25 cellular contexts compared by ENCODE assay signal in the genomic region with DNA sequence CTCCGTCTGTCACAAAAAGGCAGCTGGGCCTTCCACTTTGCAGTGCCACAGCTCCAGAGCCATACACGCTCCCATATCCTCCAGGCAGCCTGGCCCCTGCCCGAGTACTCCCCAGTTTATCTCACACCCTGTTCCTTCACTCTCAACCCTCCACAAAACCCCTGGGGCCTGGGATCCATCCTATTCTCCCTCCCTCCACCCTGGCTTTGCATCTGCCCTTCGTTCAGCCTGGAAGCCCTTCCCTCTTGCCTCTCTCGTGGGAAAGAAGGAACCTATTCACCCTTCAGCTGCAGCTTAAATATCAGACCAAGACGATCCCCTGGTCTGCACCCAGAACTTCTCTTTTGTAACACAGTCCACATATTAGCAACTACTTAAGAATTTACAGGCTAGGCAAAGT. TPM values are rescaled to one million over a fixed set of nuclear protein-coding genes. Genes with fewer than 3 reads are reported as not detected.
DNase-seq lines count a peak whose midpoint lies in the region; ATAC-seq and TF ChIP-seq lines count a peak whose summit lies in the region.
"Had no signal": no experiment of that assay in that cellular context is flagged by ENCODE, and none has a peak within 500 bp of the region (broad histone marks: within the 10 kb centered on the region; RNA-seq: fewer than 3 reads in every experiment).

No MANE protein-coding gene starts in this region.

- peaks cover 10 to 28% (median 12%) of the 10 kb centered on the region in 5 experiments for H3K9me3 Mint-ChIP-seq in brain
- H3K9me3 Mint-ChIP-seq: activated CD8-positive, alpha-beta T cell treated with anti-CD3 and anti-CD28 coated beads for 36 hours; activated T-helper 1 cell treated with anti-CD3 and anti-CD28 coated beads, Interleukin-12 subunit alpha, Interleukin-12 subunit beta, Interleukin-2, Interleukin-4 antibody, amounts not matched to agents 30 ng/mL and 10 ng/mL and 1 ng/mL, durations not matched to agents 14 hours and 24 hours and 36 hours; effector memory CD8-positive, alpha-beta T cell had no signal

- BruUV-seq in IMR-90 (replicated peaks; lab: Mats Ljungman, UMichigan), result no TSS peak

- peak overlapping the region; percentile 70; the same call in 1 of the 2 replicates for H2BK120ac ChIP-seq in IMR-90 (ENCODE audit: low read depth, low read length)

- H3K14ac ChIP-seq in IMR-90 (replicated peaks; ENCODE audit: low read depth, low read length), result 0 out of 2 replicates have a peak overlapping the region, but pooled peaks have one; percentile 52

- TF ChIP-seq POLR2A in IMR-90 (IDR thresholded peaks at IDR 0.05; ENCODE audit: low read depth, low read length), result no peak

- H3K27me3 Mint-ChIP-seq in brain, result peaks cover 7% of the 10 kb centered on the region

- H3K27me3 ChIP-seq in IMR-90 (ENCODE audit: control insufficient read depth, insufficient read depth, low read length) (no peaks in the 10 kb centered on the region; the same call in 1 of the 2 replicates), skeletal muscle tissue (ENCODE audit: control insufficient read depth in 3 of 3, insufficient read depth in 3 of 3, low read length in 3 of 3) (peaks cover 0 to 19% (median 10%) of the 10 kb centered on the region in 3 donors), H7 (ENCODE audit: control insufficient read depth, insufficient read depth, low read length) (peaks cover 6% of the 10 kb centered on the region; the same call in 1 of the 2 replicates)

- peak overlapping the region; percentile 57; the same call in 1 of the 2 replicates for H2AK5ac ChIP-seq in IMR-90 (ENCODE audit: low read depth, low read length)

- CTCF ChIA-PET in IMR-90 (lab: Yijun Ruan, JAX), result interaction anchor here (1.7 kb wide), 1 partner anchor 67 kb away, joined by 4 read pairs; no protein-coding TSS in a partner anchor

- 0 out of 2 replicates have a peak overlapping the region, but pooled peaks have one; percentile 11 for H3K27ac ChIP-seq in IMR-90 (ENCODE audit: insufficient read depth, low read length)
- H3K27ac ChIP-seq in skeletal muscle tissue (ENCODE audit: low read depth, low read length), result peak overlapping the region; percentile 12
- H3K27ac ChIP-seq: gastroesophageal sphincter, parathyroid adenoma, transverse colon had no signal

- H3K4me3 ChIP-seq in IMR-90 (ENCODE audit: insufficient read depth, low read depth, low read length), result no peak overlapping the region
- H3K4me3 ChIP-seq in fibroblast of the aortic adventitia (ENCODE audit: low read depth, low read length), result no peak overlapping the region
- no peak overlapping the region for H3K4me3 ChIP-seq in skeletal muscle tissue (ENCODE audit: low read length in 3 of 3)
- no peak overlapping the region for H3K4me3 ChIP-seq in H7 (ENCODE audit: insufficient read depth, low read depth, low read length)
- H3K4me3 ChIP-seq: gastroesophageal sphincter, transverse colon had no signal

- no peak overlapping the region for H4K5ac ChIP-seq in IMR-90 (ENCODE audit: low read depth, low read length)

- DNase-seq in IMR-90 (peak; percentile 52), fibroblast of the aortic adventitia (ENCODE audit: low read depth) (peak; percentile 46), amniotic stem cell (lab: John Stamatoyannopoulos, UW) (no peak), H7 (no peak), hepatic stellate cell (ENCODE audit: low spot score) (no peak)
- DNase-seq: activated CD4-positive, CD25-positive, alpha-beta regulatory T cell treated with anti-CD3 and anti-CD28 coated beads, Interleukin-2, amount 50 U/mL, for 72 hours; activated CD8-positive, alpha-beta memory T cell treated with anti-CD3 and anti-CD28 coated beads, Interleukin-2, amount 50 U/mL, for 48 hours; activated CD8-positive, alpha-beta T cell treated with anti-CD3 and anti-CD28 coated beads for 36 hours; activated naive CD4-positive, alpha-beta T cell treated with Interleukin-2 at 50 U/mL for 16 hours; effector memory CD8-positive, alpha-beta T cell; erythroblast; immature natural killer cell; left colon; mesendoderm; NCI-H146; NCI-H2107; retina; SHP77 treated with DMSO at 0.1 percent for 48 hours; transverse colon had no signal

- no peak overlapping the region for H2BK5ac ChIP-seq in IMR-90 (ENCODE audit: low read depth, low read length, poor library complexity, severe bottlenecking)

- peak overlapping the region in 1 of 2 experiments; percentile 1; a peak in 1 of 4 replicates for H4K8ac ChIP-seq in IMR-90 (ENCODE audit: low read depth in 2 of 2, low read length in 2 of 2)

- H3K4me2 ChIP-seq in IMR-90 (ENCODE audit: low read depth, low read length), result no peak overlapping the region

- intact Hi-C loops in IMR-90 (cut with micrococcal nuclease), result loop anchor here (5.0 kb wide), 1 partner anchor 53 kb away; no protein-coding TSS in a partner anchor

- no peak for ATAC-seq in IMR-90 (ENCODE audit: low read depth)
- ATAC-seq: activated CD8-positive, alpha-beta T cell treated with anti-CD3 and anti-CD28 coated beads for 36 hours; effector memory CD8-positive, alpha-beta T cell; gastroesophageal sphincter; left colon had no signal

- H3K56ac ChIP-seq in IMR-90 (ENCODE audit: extremely low read depth, insufficient read depth, low read length), result no peak overlapping the region

- H3K4me1 Mint-ChIP-seq in brain, result peaks cover 37% of the 10 kb centered on the region
- H3K4me1 Mint-ChIP-seq: immature natural killer cell had no signal

- dilution Hi-C loops in IMR-90 (cut with HindIII; ENCODE audit: low sequenced_read_pairs, unreplicated experiment), result no loop called here

- in situ Hi-C loops in IMR-90 (cut with MboI; ENCODE audit: low sequenced_read_pairs), result no loop called here

- POLR2A ChIA-PET in IMR-90 (lab: Charles Lee; ENCODE audit: unreplicated experiment), result no interaction called here

- peak overlapping the region; percentile 25 for H3K4ac ChIP-seq in IMR-90 (ENCODE audit: low read depth, low read length)

- no peaks in the 10 kb centered on the region for H3K79me1 ChIP-seq in IMR-90 (ENCODE audit: low read depth in 1 of 2, low read length in 2 of 2)

- H3K23ac ChIP-seq in IMR-90 (ENCODE audit: low read depth, low read length), result no peak overlapping the region

- no peak overlapping the region for H3K4me3 Mint-ChIP-seq in brain
- H3K4me3 Mint-ChIP-seq: activated CD8-positive, alpha-beta T cell treated with anti-CD3 and anti-CD28 coated beads for 36 hours; activated T-helper 1 cell treated with anti-CD3 and anti-CD28 coated beads, Interleukin-12 subunit alpha, Interleukin-12 subunit beta, Interleukin-2, Interleukin-4 antibody, amounts not matched to agents 30 ng/mL and 10 ng/mL and 1 ng/mL, durations not matched to agents 14 hours and 24 hours and 36 hours; effector memory CD8-positive, alpha-beta T cell; immature natural killer cell had no signal

- H3K9me1 ChIP-seq in IMR-90 (ENCODE audit: insufficient read depth, low read length), result peaks cover 10% of the 10 kb centered on the region

- no peaks in the 10 kb centered on the region for H3K36me3 ChIP-seq in IMR-90 (ENCODE audit: control insufficient read depth, insufficient read depth, low read length)
- no peaks in the 10 kb centered on the region for H3K36me3 ChIP-seq in skeletal muscle tissue (ENCODE audit: control insufficient read depth in 3 of 3, insufficient read depth in 3 of 3, low read length in 3 of 3)
- H3K36me3 ChIP-seq in H7 (replicated peaks; ENCODE audit: control insufficient read depth, insufficient read depth, low read length), result no peaks in the 10 kb centered on the region
- H3K36me3 ChIP-seq: gastroesophageal sphincter, transverse colon had no signal

- H4K91ac ChIP-seq in IMR-90 (ENCODE audit: insufficient read depth, low read depth, low read length), result peak overlapping the region; percentile 66; the same call in 1 of the 2 replicates

- H4K20me1 ChIP-seq in IMR-90 (ENCODE audit: insufficient read depth, low read length), result no peaks in the 10 kb centered on the region

- peak overlapping the region; percentile 44 for H2BK20ac ChIP-seq in IMR-90 (ENCODE audit: low read depth, low read length)

- H3K9me3 ChIP-seq in IMR-90 (ENCODE audit: control insufficient read depth, insufficient read depth, low read length) (peaks cover under 1% of the 10 kb centered on the region; the same call in 1 of the 2 replicates), skeletal muscle tissue (ENCODE audit: control insufficient read depth in 3 of 3, low read length in 3 of 3) (no peaks in the 10 kb centered on the region)

- H3K18ac ChIP-seq in IMR-90 (ENCODE audit: low read depth, low read length), result no peak overlapping the region

- no peak overlapping the region for H2AK9ac ChIP-seq in IMR-90 (replicated peaks; ENCODE audit: low read depth, low read length, poor library complexity)

- WGBS in IMR-90 (ENCODE audit: extremely low coverage in 2 of 2, insufficient read length in 1 of 2), 2 experiments, result 69% methylated on average over 2 of the region's 6 CpGs; no CpG with 5 or more reads in 1 of the 2 experiments

- H3K27ac Mint-ChIP-seq in brain, result peak overlapping the region in 3 of 5 experiments; percentile 35 to 90 (median 87)
- H3K27ac Mint-ChIP-seq: activated CD8-positive, alpha-beta T cell treated with anti-CD3 and anti-CD28 coated beads for 36 hours; activated T-helper 1 cell treated with anti-CD3 and anti-CD28 coated beads, Interleukin-12 subunit alpha, Interleukin-12 subunit beta, Interleukin-2, Interleukin-4 antibody, amounts not matched to agents 30 ng/mL and 10 ng/mL and 1 ng/mL, durations not matched to agents 14 hours and 24 hours and 36 hours; effector memory CD8-positive, alpha-beta T cell; immature natural killer cell had no signal

- peak overlapping the region; percentile 74; the same call in 2 of the 3 replicates for H2BK15ac ChIP-seq in IMR-90 (ENCODE audit: low read depth, low read length)

- H3K4me1 ChIP-seq in IMR-90 (ENCODE audit: control insufficient read depth, insufficient read depth, low read length) (peaks cover 12% of the 10 kb centered on the region), skeletal muscle tissue (ENCODE audit: control insufficient read depth in 3 of 3, insufficient read depth in 3 of 3, low read length in 3 of 3) (no peaks in the 10 kb centered on the region)
- H3K4me1 ChIP-seq: gastroesophageal sphincter, parathyroid adenoma, transverse colon had no signal

- TF ChIP-seq RAD21 in IMR-90 (IDR thresholded peaks at IDR 0.05; ENCODE audit: low read length), result no peak

- peak overlapping the region; percentile 9 for H2AFZ ChIP-seq in IMR-90 (replicated peaks; ENCODE audit: low read length, poor library complexity)
- H2AFZ ChIP-seq: parathyroid adenoma had no signal

- no peak overlapping the region for H3K9ac ChIP-seq in IMR-90 (ENCODE audit: low read depth, low read length)
- H3K9ac ChIP-seq in skeletal muscle tissue (ENCODE audit: low read depth in 1 of 3, low read length in 3 of 3), result no peak overlapping the region
- H3K9ac ChIP-seq: parathyroid adenoma had no signal

- H3K36me3 Mint-ChIP-seq in brain, result no peaks in the 10 kb centered on the region
- H3K36me3 Mint-ChIP-seq: immature natural killer cell had no signal

- no peak for TF ChIP-seq CTCF in IMR-90 (conservative IDR thresholded peaks at IDR 0.05; ENCODE audit: low read depth, low read length)
- TF ChIP-seq CTCF in brain (conservative IDR thresholded peaks at IDR 0.05), result no peak
- no peak for TF ChIP-seq CTCF in fibroblast of the aortic adventitia (IDR thresholded peaks at IDR 0.05; ENCODE audit: insufficient read depth, low read length)

RNA-seq across cellular contexts. Expression of gene CAMK2N1, which starts 56.7 kb away (rescaled TPM):
- 10.2 and 28.9 TPM in 2 replicates for total RNA-seq in IMR-90 (2012; rRNA removed)
- 44.4 and 46.8 TPM in 2 replicates for polyA plus RNA-seq in IMR-90 (2012; rRNA removed)
- polyA plus RNA-seq in IMR-90 (2012; cell fraction: cytosol; rRNA removed), result 21.6 and 22.6 TPM in 2 replicates
- polyA plus RNA-seq in IMR-90 (2012; cell fraction: nucleus; rRNA removed; ENCODE audit: low replicate concordance), result 5.2 and 13.1 TPM in 2 replicates
- polyA plus RNA-seq in brain (ENCODE audit: insufficient read depth, low read depth, low replicate concordance), result 171 TPM
- total RNA-seq in fibroblast of the aortic adventitia (ENCODE audit: low replicate concordance), result 5.2 and 28.5 TPM in 2 replicates
- 0.52 TPM for total RNA-seq in skeletal muscle tissue
- total RNA-seq in H7 (2014; rRNA removed; shearing (Covaris generic)), result 0.92 and 1.5 TPM in 2 replicates
- total RNA-seq: G401 had no signal

Comparison
In these comparisons a context has a peak if more than half of its experiments do, and no peak if none do; other contexts are left out.
1. DNase-seq: peak in IMR-90 (single experiment) and fibroblast of the aortic adventitia (single experiment); none in amniotic stem cell (single experiment), H7 (single experiment) and hepatic stellate cell (single experiment).